28 cellular contexts compared by ENCODE assay signal in the genomic region with DNA sequence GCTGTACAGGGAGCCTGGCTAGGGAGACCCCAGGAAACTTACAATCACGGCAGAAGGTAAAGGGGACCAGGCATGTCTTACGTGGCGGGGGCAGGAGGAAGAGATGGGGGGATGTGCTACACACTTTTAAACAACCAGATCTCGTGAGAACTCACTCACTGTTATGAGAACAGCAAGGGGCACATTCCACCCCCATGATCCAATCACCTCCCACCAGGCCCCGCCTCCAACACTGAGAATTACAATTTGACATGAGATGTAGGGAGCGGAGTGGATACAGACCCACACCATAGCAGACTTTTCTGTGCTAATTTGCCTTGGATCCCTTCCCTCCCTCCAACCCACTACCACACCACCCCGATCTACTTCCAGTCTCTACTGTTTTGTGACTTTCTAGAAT.
"Had no signal": no experiment of that assay in that cellular context is flagged by ENCODE, and none has a peak within 500 bp of the region (broad histone marks: within the 10 kb centered on the region; RNA-seq: fewer than 3 reads in every experiment).

No MANE protein-coding gene starts in this region.

- H3K27me3 ChIP-seq: adrenal gland, cardiac muscle cell had no signal

- H3K36me3 ChIP-seq: adrenal gland, cardiac muscle cell had no signal

- H3K9me3 ChIP-seq: adrenal gland had no signal

- DNase-seq: activated B cell treated with CpG ODN at 0.5 μM for 24 hours; activated CD4-positive, alpha-beta memory T cell treated with anti-CD3 and anti-CD28 coated beads for 36 hours; activated CD4-positive, alpha-beta T cell treated with anti-CD3 and anti-CD28 coated beads for 4 hours; activated CD4-positive, alpha-beta T cell treated with anti-CD3 and anti-CD28 coated beads, Interleukin-2, amount 10 ng/mL, durations not matched to agents 24 days and 14 days; activated CD4-positive, alpha-beta T cell treated with anti-CD3 and anti-CD28 coated beads, Interleukin-2, amount 50 U/mL, for 1 hour; activated CD4-positive, alpha-beta T cell treated with anti-CD3 and anti-CD28 coated beads, Interleukin-2, amount 50 U/mL, for 4 hours; activated CD4-positive, CD25-positive, alpha-beta regulatory T cell treated with anti-CD3 and anti-CD28 coated beads, Interleukin-2, amount 50 U/mL, for 72 hours; activated CD8-positive, alpha-beta memory T cell treated with anti-CD3 and anti-CD28 coated beads, Interleukin-2, amount 50 U/mL, for 4 hours; activated CD8-positive, alpha-beta T cell treated with anti-CD3 and anti-CD28 coated beads for 36 hours; activated effector memory CD4-positive, alpha-beta T cell treated with anti-CD3 and anti-CD28 coated beads, Interleukin-2, amount 50 U/mL, for 16 hours; activated gamma-delta T cell treated with Interleukin-2 at 50 U/mL for 16 hours; activated naive CD4-positive, alpha-beta T cell; activated naive CD4-positive, alpha-beta T cell treated with anti-CD3 and anti-CD28 coated beads for 36 hours; activated naive CD4-positive, alpha-beta T cell treated with anti-CD3 and anti-CD28 coated beads, Interleukin-2, amount 50 U/mL, for 16 hours; activated naive CD8-positive, alpha-beta T cell treated with anti-CD3 and anti-CD28 coated beads for 36 hours; activated T-cell treated with anti-CD3 and anti-CD28 coated beads for 4 hours; activated T-cell treated with anti-CD3 and anti-CD28 coated beads, Interleukin-2, amount 50 U/mL, for 1 hour; activated T-cell treated with anti-CD3 and anti-CD28 coated beads, Interleukin-2, amount 50 U/mL, for 4 hours; activated T-cell treated with anti-CD3 and anti-CD28 coated beads, Interleukin-2, amount 50 U/mL, for 72 hours; adrenal gland; amniotic stem cell; aorta; SW 1271; T-helper 1 cell; T-helper 2 cell; T-helper 9 cell had no signal

- H3K27ac ChIP-seq: cardiac muscle cell, VCaP had no signal

- H3K4me3 ChIP-seq: adrenal gland, cardiac muscle cell had no signal
